In genomic region chr17:18182978-18183333, GRCh38 we compare ENCODE assay signal across 8 cellular contexts. TPM values are rescaled to one million over a fixed set of nuclear protein-coding genes. Genes with fewer than 3 reads are reported as not detected.
DNase-seq lines count a peak whose midpoint lies in the region; ATAC-seq, FAIRE-seq and TF ChIP-seq lines count a peak whose summit lies in the region.

No MANE protein-coding gene starts in this region.

- no peak for FAIRE-seq in bronchial epithelial cell (lab: Jason Lieb, UNC)

- H3K4me1 ChIP-seq in Karpas-422 (ENCODE audit: low read length), result peaks cover 41% of the 10 kb centered on the region

- H3K9me2 ChIP-seq in Karpas-422 (replicated peaks; ENCODE audit: insufficient read depth, low read length), result no peaks in the 10 kb centered on the region

- H3K27me3 ChIP-seq in Karpas-422 (ENCODE audit: low read length), result no peaks in the 10 kb centered on the region
- H3K27me3 ChIP-seq in bronchial epithelial cell (ENCODE audit: control insufficient read depth, insufficient read depth, low read length), result no peaks in the 10 kb centered on the region

- H2AFZ ChIP-seq in Karpas-422 (ENCODE audit: low read length), result peak overlapping the region; percentile 76

- peak; percentile 91 for DNase-seq in Karpas-422
- peak; percentile 66 for DNase-seq in bronchial epithelial cell (ENCODE audit: low read depth)
- peak; percentile 82 for DNase-seq in left lobe of liver (ENCODE audit: low spot score)
- DNase-seq in stimulated activated CD4-positive, alpha-beta T cell treated with anti-CD3 and anti-CD28 coated beads, Interleukin-4, amount 100 ng/mL, for 24 hours, result peak; percentile 85
- DNase-seq in SK-N-DZ (ENCODE audit: low spot score), result no peak

- peak overlapping the region; percentile 90 for H3K27ac ChIP-seq in Karpas-422 (ENCODE audit: low read length)
- peak overlapping the region; percentile 99 for H3K27ac ChIP-seq in VCaP

- peaks cover 42% of the 10 kb centered on the region for H3K79me2 ChIP-seq in Karpas-422 (ENCODE audit: low read length)

- ATAC-seq in GM21723 (IDR thresholded peaks at IDR 0.05; ENCODE audit: unreplicated experiment) (peak; percentile 40), left lobe of liver (peak; percentile 46)

- TF ChIP-seq CTCF in VCaP (conservative IDR thresholded peaks at IDR 0.05), result no peak
- no peak for TF ChIP-seq CTCF in bronchial epithelial cell (IDR thresholded peaks at IDR 0.05; ENCODE audit: insufficient read depth, low read length, severe bottlenecking)

- peak overlapping the region; percentile 88 for H3K9ac ChIP-seq in Karpas-422 (ENCODE audit: low read length)

- H3K4me3 ChIP-seq in Karpas-422 (ENCODE audit: low read length), result peak overlapping the region; percentile 95
- H3K4me3 ChIP-seq in bronchial epithelial cell (ENCODE audit: low read depth, low read length), result peak overlapping the region; percentile 85

- peak overlapping the region; percentile 99 for H3K4me2 ChIP-seq in Karpas-422 (ENCODE audit: low read depth, low read length, poor library complexity, severe bottlenecking)

- H3K9me3 ChIP-seq in Karpas-422 (ENCODE audit: low read length), result no peaks in the 10 kb centered on the region

- peaks cover 22% of the 10 kb centered on the region; the same call in 1 of the 2 replicates for H3K36me3 ChIP-seq in Karpas-422 (ENCODE audit: insufficient read depth, low read length)
- no peaks in the 10 kb centered on the region for H3K36me3 ChIP-seq in bronchial epithelial cell (ENCODE audit: control insufficient read depth, insufficient read depth, low read length)

- TF ChIP-seq POLR2A in GM10847 (IDR thresholded peaks at IDR 0.05; ENCODE audit: extremely low read depth, insufficient read length), result peak; percentile 70

- H4K20me1 ChIP-seq in Karpas-422 (ENCODE audit: insufficient read depth, low read depth, low read length), result peaks cover 29% of the 10 kb centered on the region; the same call in 1 of the 2 replicates

RNA-seq across cellular contexts. Expression of gene ALKBH5, which starts 0.7 kb away (rescaled TPM):
- total RNA-seq in Karpas-422 (2014; rRNA removed; shearing (Covaris generic); ENCODE audit: low replicate concordance), result 124 and 145 TPM in 2 replicates
- 96.3 and 104 TPM in 2 replicates for total RNA-seq in bronchial epithelial cell
- 69.2 TPM for total RNA-seq in left lobe of liver
- 65.7 and 68.3 TPM in 2 replicates for polyA plus RNA-seq in SK-N-DZ (2014; cell fraction: cytosol; rRNA removed)
- polyA plus RNA-seq in SK-N-DZ (2014; cell fraction: nucleus; rRNA removed), result 39.1 and 41.5 TPM in 2 replicates

RNA-seq across cellular contexts. Expression of gene LLGL1, which starts 42.5 kb away (rescaled TPM):
- 12.0 and 12.1 TPM in 2 replicates for total RNA-seq in Karpas-422 (2014; rRNA removed; shearing (Covaris generic); ENCODE audit: low replicate concordance)
- total RNA-seq in bronchial epithelial cell (20.0 and 23.2 TPM in 2 replicates), left lobe of liver (3.3 TPM)
- polyA plus RNA-seq in SK-N-DZ (2014; cell fraction: cytosol; rRNA removed), result 99.4 and 115 TPM in 2 replicates
- polyA plus RNA-seq in SK-N-DZ (2014; cell fraction: nucleus; rRNA removed), result 83.2 and 89.5 TPM in 2 replicates
